ENCODE assay signal across 27 cellular contexts in genomic region chr7:92352009-92352408, GRCh38.
"Had no signal": no experiment of that assay in that cellular context is flagged by ENCODE, and none has a peak within 500 bp of the region (broad histone marks: within the 10 kb centered on the region; RNA-seq: fewer than 3 reads in every experiment).

No MANE protein-coding gene starts in this region.

- ATAC-seq: activated CD4-positive, alpha-beta T cell treated with anti-CD3 and anti-CD28 coated beads for 36 hours; activated CD4-positive, CD25-positive, alpha-beta regulatory T cell treated with anti-CD3 and anti-CD28 coated beads, Interleukin-2, amount 50 U/mL, for 24 hours; activated CD8-positive, alpha-beta memory T cell treated with anti-CD3 and anti-CD28 coated beads, Interleukin-2, amount 10 ng/mL, durations not matched to agents 7 days and 5 days; activated CD8-positive, alpha-beta T cell treated with anti-CD3 and anti-CD28 coated beads, Interleukin-2, amount 10 ng/mL, durations not matched to agents 7 days and 5 days; activated naive CD8-positive, alpha-beta T cell treated with anti-CD3 and anti-CD28 coated beads, Interleukin-2, amount 50 U/mL, for 24 hours; body of pancreas; esophagus mucosa; foreskin keratinocyte; gastrocnemius medialis; heart right ventricle; WTC11 had no signal

- H3K4me1 ChIP-seq: adrenal gland, body of pancreas, foreskin keratinocyte, gastrocnemius medialis had no signal

- DNase-seq: activated CD4-positive, alpha-beta memory T cell treated with anti-CD3 and anti-CD28 coated beads for 36 hours; activated CD4-positive, alpha-beta T cell treated with anti-CD3 and anti-CD28 coated beads for 36 hours; activated CD4-positive, alpha-beta T cell treated with anti-CD3 and anti-CD28 coated beads, Interleukin-2, amount 10 ng/mL, durations not matched to agents 24 days and 14 days; activated CD8-positive, alpha-beta memory T cell treated with anti-CD3 and anti-CD28 coated beads, Interleukin-2, amount 10 ng/mL, durations not matched to agents 7 days and 5 days; activated CD8-positive, alpha-beta memory T cell treated with anti-CD3 and anti-CD28 coated beads, Interleukin-2, amount 50 U/mL, for 4 hours; activated CD8-positive, alpha-beta T cell treated with anti-CD3 and anti-CD28 coated beads, Interleukin-2, amount 10 ng/mL, durations not matched to agents 7 days and 5 days; activated effector memory CD4-positive, alpha-beta T cell treated with anti-CD3 and anti-CD28 coated beads, Interleukin-2, amount 50 U/mL, for 16 hours; activated naive CD4-positive, alpha-beta T cell treated with anti-CD3 and anti-CD28 coated beads for 36 hours; activated naive CD8-positive, alpha-beta T cell treated with anti-CD3 and anti-CD28 coated beads for 36 hours; activated naive CD8-positive, alpha-beta T cell treated with anti-CD3 and anti-CD28 coated beads, Interleukin-2, amount 50 U/mL, for 24 hours; activated T-cell treated with anti-CD3 and anti-CD28 coated beads, Interleukin-2, amount 50 U/mL, for 1 hour; activated T-cell treated with anti-CD3 and anti-CD28 coated beads, Interleukin-2, amount 50 U/mL, for 48 hours; adrenal gland; amygdala; aorta; body of pancreas; caudate nucleus; effector CD8-positive, alpha-beta T cell; foreskin keratinocyte; gastrocnemius medialis; heart right ventricle; T-helper 2 cell had no signal

- H3K27ac ChIP-seq: adrenal gland, body of pancreas, foreskin keratinocyte, gastrocnemius medialis, heart right ventricle, VCaP had no signal

- H3K9me3 ChIP-seq: adrenal gland, body of pancreas, gastrocnemius medialis, heart right ventricle had no signal

- H3K27me3 ChIP-seq: adrenal gland, body of pancreas, foreskin keratinocyte, gastrocnemius medialis, heart right ventricle had no signal

- FAIRE-seq: colon had no signal

- H3K4me3 ChIP-seq: adrenal gland, body of pancreas, gastrocnemius medialis, heart right ventricle had no signal
